Comparison of ENCODE assay signal across 28 cellular contexts in the genomic region with DNA sequence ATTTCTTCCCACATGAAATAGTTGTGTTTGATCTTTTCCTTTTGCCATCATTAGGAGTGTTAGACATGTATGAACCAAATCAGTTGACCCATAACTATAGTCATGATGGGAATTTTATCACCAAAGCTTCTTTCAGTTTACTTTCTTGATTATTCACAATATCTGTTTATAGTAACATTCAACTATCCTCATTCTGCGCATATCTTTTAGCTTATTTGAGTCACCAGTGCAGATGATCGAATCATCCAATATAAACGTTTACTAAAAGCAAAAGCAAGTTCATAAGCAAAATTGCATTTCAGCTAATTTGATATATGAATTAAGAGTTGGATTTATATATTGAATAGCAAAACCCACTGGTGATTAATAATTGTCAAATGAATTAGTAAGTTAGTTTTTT.
"Had no signal": no experiment of that assay in that cellular context is flagged by ENCODE, and none has a peak within 500 bp of the region (broad histone marks: within the 10 kb centered on the region; RNA-seq: fewer than 3 reads in every experiment).

No MANE protein-coding gene starts in this region.

- FAIRE-seq: colon, endometrium, endothelial cell of umbilical vein, frontal cortex had no signal

- H3K9me3 ChIP-seq: colonic mucosa, esophagus muscularis mucosa, gastrocnemius medialis had no signal

- H3K27me3 ChIP-seq: colonic mucosa, dorsolateral prefrontal cortex, esophagus muscularis mucosa, esophagus squamous epithelium, foreskin keratinocyte, gastrocnemius medialis, gastroesophageal sphincter, heart left ventricle, heart right ventricle had no signal

- H3K27ac ChIP-seq: colonic mucosa, coronary artery, dorsolateral prefrontal cortex, epithelial cell of prostate, esophagus muscularis mucosa, esophagus squamous epithelium, foreskin keratinocyte, gastrocnemius medialis, gastroesophageal sphincter, heart left ventricle, heart right ventricle had no signal

- DNase-seq: colonic mucosa; cortex of kidney; dermis blood vessel endothelial cell; dorsolateral prefrontal cortex; effector CD4-positive, alpha-beta T cell; effector CD8-positive, alpha-beta T cell; effector memory CD4-positive, alpha-beta T cell; effector memory CD8-positive, alpha-beta T cell; endodermal cell; erythroblast; esophagus squamous epithelium; foreskin fibroblast; foreskin keratinocyte; foreskin melanocyte; gastrocnemius medialis; glutamatergic neuron; head of caudate nucleus; heart left ventricle; heart right ventricle had no signal

- ATAC-seq: effector memory CD8-positive, alpha-beta T cell; esophagus mucosa; foreskin keratinocyte; gastrocnemius medialis; gastroesophageal sphincter; heart left ventricle; heart right ventricle had no signal

- H3K4me1 ChIP-seq: colonic mucosa, esophagus muscularis mucosa, esophagus squamous epithelium, foreskin keratinocyte, gastrocnemius medialis, gastroesophageal sphincter, heart left ventricle, heart right ventricle had no signal

- H3K4me3 ChIP-seq: colonic mucosa, coronary artery, dorsolateral prefrontal cortex, esophagus muscularis mucosa, esophagus squamous epithelium, gastrocnemius medialis, gastroesophageal sphincter, heart left ventricle, heart right ventricle had no signal

- H3K36me3 ChIP-seq: colonic mucosa, esophagus muscularis mucosa, esophagus squamous epithelium, gastrocnemius medialis, gastroesophageal sphincter, heart left ventricle, heart right ventricle had no signal
